ENCODE assay signal across 8 cellular contexts in the genomic region with DNA sequence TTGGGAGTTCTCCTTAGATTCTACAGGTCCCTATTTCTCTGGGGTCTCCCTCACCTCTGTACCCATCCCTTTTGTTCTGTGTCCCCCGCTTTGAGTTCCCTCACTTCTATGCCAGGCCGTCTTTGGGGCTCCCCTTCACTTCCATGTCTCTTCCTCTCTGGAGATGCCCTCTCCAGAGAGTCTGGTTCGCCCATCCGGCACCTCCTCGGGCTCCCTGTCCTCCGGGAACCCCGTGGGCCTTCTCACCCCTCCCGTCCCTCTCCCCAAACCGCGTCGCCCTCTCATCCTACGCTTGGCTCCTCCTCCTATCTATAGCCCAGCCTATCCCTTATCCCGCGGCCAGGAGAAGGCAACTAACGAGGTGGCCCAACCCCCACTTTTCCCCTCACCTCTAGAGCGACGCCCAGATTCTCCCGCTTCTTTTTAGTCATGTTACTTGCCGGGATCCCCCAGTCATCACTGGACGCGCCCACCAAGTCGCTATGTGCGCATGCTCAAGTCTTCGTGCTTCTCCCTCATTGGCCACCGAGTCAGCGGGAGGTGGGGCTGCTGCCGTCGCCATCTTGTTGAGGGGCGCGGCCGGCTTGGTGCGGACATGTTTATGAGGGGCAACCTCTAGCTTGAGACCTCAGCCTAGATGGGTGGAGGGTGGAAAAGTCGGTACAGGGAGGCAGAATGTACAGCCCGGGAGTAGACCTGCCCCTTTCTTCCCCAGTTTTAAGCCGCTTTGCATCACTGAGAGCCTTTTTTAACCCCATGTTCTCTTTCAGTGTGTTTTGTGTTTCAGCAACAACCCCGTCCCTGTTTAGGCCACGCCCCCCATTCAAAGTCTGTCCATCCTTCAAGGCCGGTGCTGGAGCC. TPM values are rescaled to one million over a fixed set of nuclear protein-coding genes. Genes with fewer than 3 reads are reported as not detected.
DNase-seq lines count a peak whose midpoint lies in the region; ATAC-seq and TF ChIP-seq lines count a peak whose summit lies in the region.

A gene (minus strand): TSS at position 461 of the 861 bp plus-strand sequence. CDS start 30 bp downstream, at position 431.

- no peaks in the 10 kb centered on the region for H4K20me1 ChIP-seq in osteoblast (ENCODE audit: insufficient read depth, low read length)

- H3K79me2 ChIP-seq in osteoblast (ENCODE audit: insufficient read depth, low read length), result peaks cover 6% of the 10 kb centered on the region

- H3K27ac ChIP-seq in osteoblast (ENCODE audit: low read depth, low read length) (peak within 1 kb of the TSS; percentile 40), testis (peak within 1 kb of the TSS in 1 of 2 donors; percentile 62)

- H3K9me3 Mint-ChIP-seq in activated naive CD4-positive, alpha-beta T cell treated with anti-CD3 and anti-CD28 coated beads, Interleukin-2, amount 50 U/mL, for 72 hours, result peaks cover 0 to 11% of the 10 kb centered on the region in 2 donors

- no peaks in the 10 kb centered on the region for H3K36me3 ChIP-seq in osteoblast (ENCODE audit: insufficient read depth, low read length)
- H3K36me3 ChIP-seq in testis (ENCODE audit: low read depth, missing control alignments), result no peaks in the 10 kb centered on the region

- TF ChIP-seq POLR2A in GM10847 (IDR thresholded peaks at IDR 0.05; ENCODE audit: extremely low read depth, insufficient read length) (peak; percentile 17), testis (IDR thresholded peaks at IDR 0.05) (no peak)

- H2AFZ ChIP-seq in osteoblast (ENCODE audit: low read length), result peak within 1 kb of the TSS; percentile 97

- intact Hi-C loops in testis (cut with DNase I; ENCODE audit: low total_unique reads), result no loop called here

- WGBS in testis, 2 donors, result 1% methylated on average over 35 to 38 of the region's 38 CpGs

- peak within 1 kb of the TSS; percentile 83 for H3K4me3 ChIP-seq in osteoblast (ENCODE audit: insufficient read depth, low read length)
- peak within 1 kb of the TSS; percentile 58 to 75 for H3K4me3 ChIP-seq in testis

- peak; percentile 89 for ATAC-seq in HG02678 (IDR thresholded peaks at IDR 0.05; ENCODE audit: unreplicated experiment)
- ATAC-seq in activated naive CD4-positive, alpha-beta T cell treated with anti-CD3 and anti-CD28 coated beads, Interleukin-2, amount 50 U/mL, for 72 hours, result peak; percentile 77 to 79

- peak within 1 kb of the TSS; percentile 93 to 99 for H3K27ac Mint-ChIP-seq in activated naive CD4-positive, alpha-beta T cell treated with anti-CD3 and anti-CD28 coated beads, Interleukin-2, amount 50 U/mL, for 72 hours

- peaks cover 21 to 48% of the 10 kb centered on the region in 2 donors for H3K36me3 Mint-ChIP-seq in activated naive CD4-positive, alpha-beta T cell treated with anti-CD3 and anti-CD28 coated beads, Interleukin-2, amount 50 U/mL, for 72 hours

- DNase-seq in NCI-H1105 treated with DMSO at 0.1 percent for 48 hours (lab: John Stamatoyannopoulos, UW) (peak; percentile 100), SKM-1 treated with dmso at 0.1 percent for 144 hours (lab: John Stamatoyannopoulos, UW; ENCODE audit: unreplicated experiment) (peak; percentile 86), glomerular visceral epithelial cell (ENCODE audit: extremely low spot score) (peak; percentile 100), osteoblast (ENCODE audit: insufficient read length, low spot score, missing footprints) (peak; percentile 98), testis (peak; percentile 97)
- peak; percentile 97 for DNase-seq in activated naive CD4-positive, alpha-beta T cell treated with anti-CD3 and anti-CD28 coated beads, Interleukin-2, amount 50 U/mL, for 72 hours (ENCODE audit: low spot score in 2 of 2)

- peak within 1 kb of the TSS; percentile 93 for H3K4me2 ChIP-seq in osteoblast (ENCODE audit: insufficient read depth, low read length)

- TF ChIP-seq CTCF in osteoblast (IDR thresholded peaks at IDR 0.05; ENCODE audit: extremely low read depth, low read depth, low read length) (no peak), testis (IDR thresholded peaks at IDR 0.05) (no peak)

- H3K27me3 ChIP-seq in osteoblast (ENCODE audit: insufficient read depth, low read length) (peaks cover 11% of the 10 kb centered on the region), testis (no peaks in the 10 kb centered on the region)

- H3K4me1 ChIP-seq in osteoblast (ENCODE audit: insufficient read depth, low read length), result peaks cover 3% of the 10 kb centered on the region
- H3K4me1 ChIP-seq in testis, result peaks cover 4% of the 10 kb centered on the region

- H3K9me3 ChIP-seq in osteoblast (ENCODE audit: low read depth, low read length) (no peaks in the 10 kb centered on the region), testis (no peaks in the 10 kb centered on the region)

RNA-seq across cellular contexts. Expression of the gene that starts here (rescaled TPM):
- 10 to 100 TPM; 53.3 to 68.6 TPM for total RNA-seq in activated naive CD4-positive, alpha-beta T cell treated with anti-CD3 and anti-CD28 coated beads, Interleukin-2, amount 50 U/mL, for 72 hours
- total RNA-seq in osteoblast (8.8 and 14.8 TPM in 2 replicates), testis (10 to 100 TPM; 65.4 to 73.5 TPM)
- polyA plus RNA-seq in testis (ENCODE audit: insufficient read depth, low read depth, low replicate concordance), result 65.2 TPM
